ENCODE assay signal across 8 cellular contexts in the genomic region with DNA sequence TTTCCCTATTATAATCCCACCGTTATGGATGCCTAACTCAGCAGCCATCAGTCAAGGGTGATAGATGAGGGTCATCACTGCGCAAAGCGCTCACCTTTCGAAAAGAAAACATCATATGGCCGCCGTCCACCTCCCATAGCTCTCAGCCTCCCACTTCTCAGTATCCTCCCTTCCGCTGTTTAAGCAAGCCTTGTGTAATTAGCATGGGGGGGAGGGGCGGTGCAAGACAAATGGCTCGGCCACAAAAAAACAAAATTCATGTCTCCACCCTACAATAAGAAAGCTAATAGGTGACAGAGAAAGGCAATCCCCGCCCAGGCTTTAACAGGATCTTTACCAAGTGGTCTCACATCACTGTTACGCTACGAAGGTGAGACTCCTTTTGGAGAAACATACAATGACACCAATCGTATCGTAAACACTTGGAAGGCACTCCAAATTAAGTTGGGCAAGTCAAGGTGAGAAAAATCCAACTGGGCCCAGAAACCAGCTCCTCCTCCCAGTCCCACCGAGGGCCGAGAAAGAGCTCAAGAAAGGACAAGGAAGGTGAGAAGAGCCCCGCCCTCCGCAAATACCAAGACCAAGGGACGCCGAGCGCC.
DNase-seq lines count a peak whose midpoint lies in the region; ATAC-seq lines count a peak whose summit lies in the region.

No MANE protein-coding gene starts in this region.

- peak overlapping the region; percentile 85 to 91 for H3K4me3 ChIP-seq in duodenal mucosa (ENCODE audit: low read depth in 1 of 2, low read length in 2 of 2)

- no peaks in the 10 kb centered on the region for H3K27me3 ChIP-seq in duodenal mucosa (ENCODE audit: control insufficient read depth in 1 of 2, insufficient read depth in 2 of 2, low read length in 2 of 2)

- H3K4me1 ChIP-seq in duodenal mucosa (ENCODE audit: control insufficient read depth in 1 of 2, insufficient read depth in 2 of 2, low read length in 2 of 2), result peaks cover 26 to 27% of the 10 kb centered on the region in 2 donors

- peak overlapping the region; percentile 67 to 95 for H3K9ac ChIP-seq in duodenal mucosa (ENCODE audit: low read depth in 1 of 2, low read length in 2 of 2)

- DNase-seq in NK-92 treated with Interleukin-12 subunit alpha and Interleukin-12 subunit beta, amount 100 ng/mL, for 24 hours (lab: John Stamatoyannopoulos, UW), result peak; percentile 57
- DNase-seq in NK-92 (lab: John Stamatoyannopoulos, UW; ENCODE audit: unreplicated experiment) (no peak), NCI-H1105 (lab: John Stamatoyannopoulos, UW) (peak; percentile 50), medulla oblongata (ENCODE audit: extremely low spot score) (peak; percentile 42)
- peak; percentile 66 to 68 for DNase-seq in activated CD4-positive, alpha-beta T cell treated with anti-CD3 and anti-CD28 coated beads for 4 hours
- peak; percentile 48 to 88 (median 65) for DNase-seq in stimulated activated naive CD4-positive, alpha-beta T cell (lab: John Stamatoyannopoulos, UW)

- no peak for ATAC-seq in HG03432 (IDR thresholded peaks at IDR 0.05; ENCODE audit: unreplicated experiment)

- peak overlapping the region; percentile 89 for H3K27ac ChIP-seq in duodenal mucosa (ENCODE audit: low read depth, low read length)

- H3K9me3 ChIP-seq in duodenal mucosa (ENCODE audit: control insufficient read depth in 1 of 2, low read length in 2 of 2), result no peaks in the 10 kb centered on the region

- peaks cover 24 to 41% of the 10 kb centered on the region in 2 donors for H3K36me3 ChIP-seq in duodenal mucosa (ENCODE audit: control insufficient read depth in 1 of 2, insufficient read depth in 2 of 2, low read length in 2 of 2)
